10 cellular contexts compared by ENCODE assay signal in genomic region chr2:209380278-209380677, GRCh38. TPM values are rescaled to one million over a fixed set of nuclear protein-coding genes. Genes with fewer than 3 reads are reported as not detected.
DNase-seq lines count a peak whose midpoint lies in the region; ATAC-seq and TF ChIP-seq lines count a peak whose summit lies in the region.
"Had no signal": no experiment of that assay in that cellular context is flagged by ENCODE, and none has a peak within 500 bp of the region (broad histone marks: within the 10 kb centered on the region; RNA-seq: fewer than 3 reads in every experiment).

No MANE protein-coding gene starts in this region.

- no peaks in the 10 kb centered on the region for H3K9me3 ChIP-seq in SK-N-SH

- CTCF ChIA-PET in SK-N-SH (lab: Yijun Ruan, JAX) (interaction anchor here (1.0 to 1.2 kb wide), 2 partner anchors 44 to 45 kb away, joined by 3 to 4 read pairs; partner anchors contain the start of gene MAP2), MCF 10A (lab: Yijun Ruan, JAX) (interaction anchor here (0.5 to 1.7 kb wide), 7 partner anchors 11 to 175 kb away, joined by 3 to 5 read pairs (median 3); no protein-coding TSS in a partner anchor)

- H3K9ac ChIP-seq in SK-N-SH = no peak overlapping the region

- no peaks in the 10 kb centered on the region for H3F3A ChIP-seq in SK-N-SH (replicated peaks; ENCODE audit: insufficient read depth)

- POLR2A ChIA-PET in SK-N-SH (lab: Yijun Ruan, JAX) = no interaction called here
- POLR2A ChIA-PET in MCF 10A (lab: Yijun Ruan, JAX) = interaction anchor here (1.0 kb wide), 1 partner anchor 10 kb away, joined by 3 read pairs; no protein-coding TSS in a partner anchor

- DNase-seq in NCI-H1436 (lab: John Stamatoyannopoulos, UW) (peak; percentile 37), iPS-NIHi11 (ENCODE audit: low spot score) (peak; percentile 23), osteocyte (ENCODE audit: extremely low spot score, unreplicated experiment) (no peak), SK-N-SH (no peak), MCF 10A (ENCODE audit: unreplicated experiment) (no peak)
- no peak for DNase-seq in T-helper 2 cell treated with Interferon-gamma antibody and Interleukin-4, amounts not matched to agents 5 μg/mL and 100 μg/mL, for 36 hours (ENCODE audit: low spot score)
- DNase-seq: stimulated activated CD8-positive, alpha-beta memory T cell treated with anti-CD3 and anti-CD28 coated beads, Interleukin-4, amount 100 ng/mL, for 48 hours; T-helper 17 cell had no signal

- peak; percentile 89 for ATAC-seq in GM19025 (IDR thresholded peaks at IDR 0.05; ENCODE audit: low read depth, unreplicated experiment)
- peak; percentile 100 for ATAC-seq in HG02852 (IDR thresholded peaks at IDR 0.05; ENCODE audit: unreplicated experiment)
- ATAC-seq: T-helper 17 cell had no signal

- H3K27me3 Mint-ChIP-seq in T-helper 2 cell treated with Interferon-gamma antibody and Interleukin-4, amounts not matched to agents 5 μg/mL and 100 μg/mL, for 36 hours (ENCODE audit: low read depth) = no peaks in the 10 kb centered on the region
- peaks cover 3% of the 10 kb centered on the region for H3K27me3 Mint-ChIP-seq in osteocyte (ENCODE audit: unreplicated experiment)
- no peaks in the 10 kb centered on the region for H3K27me3 Mint-ChIP-seq in MCF 10A (ENCODE audit: insufficient read depth, unreplicated experiment)
- H3K27me3 Mint-ChIP-seq: T-helper 17 cell had no signal

- no peaks in the 10 kb centered on the region for H3K79me2 ChIP-seq in SK-N-SH (ENCODE audit: insufficient read depth)

- no peaks in the 10 kb centered on the region for H3K36me3 Mint-ChIP-seq in T-helper 2 cell treated with Interferon-gamma antibody and Interleukin-4, amounts not matched to agents 5 μg/mL and 100 μg/mL, for 36 hours (ENCODE audit: low read depth)
- no peaks in the 10 kb centered on the region for H3K36me3 Mint-ChIP-seq in osteocyte (ENCODE audit: unreplicated experiment)
- no peaks in the 10 kb centered on the region for H3K36me3 Mint-ChIP-seq in MCF 10A (ENCODE audit: insufficient read depth, unreplicated experiment)

- no peak overlapping the region for H3K4me2 ChIP-seq in SK-N-SH

- no peaks in the 10 kb centered on the region for H3K36me3 ChIP-seq in SK-N-SH (replicated peaks in 1 of 2; ENCODE audit: control insufficient read depth in 1 of 2, insufficient read depth in 2 of 2, low read length in 1 of 2)

- peaks cover 0 to 3% of the 10 kb centered on the region in 2 experiments; a peak in 1 of 4 replicates for H3K4me1 ChIP-seq in SK-N-SH (ENCODE audit: control insufficient read depth in 1 of 2, insufficient read depth in 2 of 2, low read depth in 1 of 2, low read length in 1 of 2)

- no peaks in the 10 kb centered on the region for H3K27me3 ChIP-seq in SK-N-SH (ENCODE audit: insufficient read depth)

- H3K27ac ChIP-seq in SK-N-SH (ENCODE audit: low read depth in 2 of 2, low read length in 1 of 2) = no peak overlapping the region

- H2AFZ ChIP-seq in SK-N-SH (ENCODE audit: low read depth) = no peak overlapping the region

- BruUV-seq in MCF 10A (replicated peaks; lab: Mats Ljungman, UMichigan) = no TSS peak

- TF ChIP-seq CTCF in osteocyte (IDR thresholded peaks at IDR 0.05) (no peak), SK-N-SH (IDR thresholded peaks at IDR 0.05) (no peak), MCF 10A (IDR thresholded peaks at IDR 0.05; ENCODE audit: unreplicated experiment) (no peak)

- H4K20me1 ChIP-seq in SK-N-SH (ENCODE audit: insufficient read depth) = no peaks in the 10 kb centered on the region

- intact Hi-C loops in MCF 10A (cut with micrococcal nuclease) = loop anchor here (5.0 kb wide), 1 partner anchor 42 kb away; the partner anchor contains the start of gene MAP2

- TF ChIP-seq RAD21 in SK-N-SH (IDR thresholded peaks at IDR 0.05; ENCODE audit: low read length) = no peak

- H3K4me3 Mint-ChIP-seq in T-helper 2 cell treated with Interferon-gamma antibody and Interleukin-4, amounts not matched to agents 5 μg/mL and 100 μg/mL, for 36 hours = no peak overlapping the region
- H3K4me3 Mint-ChIP-seq in osteocyte (ENCODE audit: unreplicated experiment) (no peak overlapping the region), MCF 10A (ENCODE audit: unreplicated experiment) (no peak overlapping the region)
- H3K4me3 Mint-ChIP-seq: T-helper 17 cell had no signal

- H3K4me3 ChIP-seq in SK-N-SH (ENCODE audit: low read depth in 2 of 2, low read length in 1 of 2) = no peak overlapping the region

- no peak for TF ChIP-seq EP300 in SK-N-SH (IDR thresholded peaks at IDR 0.05; ENCODE audit: borderline replicate concordance in 1 of 2, low read depth in 1 of 2, low read length in 1 of 2)

- H3K27ac Mint-ChIP-seq in T-helper 2 cell treated with Interferon-gamma antibody and Interleukin-4, amounts not matched to agents 5 μg/mL and 100 μg/mL, for 36 hours = no peak overlapping the region
- no peak overlapping the region for H3K27ac Mint-ChIP-seq in osteocyte (ENCODE audit: unreplicated experiment)
- H3K27ac Mint-ChIP-seq in MCF 10A (ENCODE audit: low read depth, unreplicated experiment) = no peak overlapping the region
- H3K27ac Mint-ChIP-seq: T-helper 17 cell had no signal

- peaks cover 10% of the 10 kb centered on the region for H3K9me3 Mint-ChIP-seq in T-helper 2 cell treated with Interferon-gamma antibody and Interleukin-4, amounts not matched to agents 5 μg/mL and 100 μg/mL, for 36 hours
- peaks cover 10% of the 10 kb centered on the region for H3K9me3 Mint-ChIP-seq in osteocyte (ENCODE audit: unreplicated experiment)
- H3K9me3 Mint-ChIP-seq in MCF 10A (ENCODE audit: unreplicated experiment) = peaks cover 13% of the 10 kb centered on the region

- no peaks in the 10 kb centered on the region for H3K4me1 Mint-ChIP-seq in T-helper 2 cell treated with Interferon-gamma antibody and Interleukin-4, amounts not matched to agents 5 μg/mL and 100 μg/mL, for 36 hours (ENCODE audit: low read depth)
- H3K4me1 Mint-ChIP-seq in osteocyte (ENCODE audit: unreplicated experiment) (no peaks in the 10 kb centered on the region), MCF 10A (ENCODE audit: insufficient read depth, unreplicated experiment) (peaks cover 10% of the 10 kb centered on the region)
- H3K4me1 Mint-ChIP-seq: T-helper 17 cell had no signal

- H3K9me2 ChIP-seq in SK-N-SH = no peaks in the 10 kb centered on the region

- WGBS in SK-N-SH (ENCODE audit: low lambda C conversion rate) = 25% methylated on average over 2 of the region's 2 CpGs

TF ChIP-seq in SK-N-SH, 30 proteins besides CTCF, POLR2A, EP300 and RAD21 (continues in another document):
- TF ChIP-seq, protein P1, sequence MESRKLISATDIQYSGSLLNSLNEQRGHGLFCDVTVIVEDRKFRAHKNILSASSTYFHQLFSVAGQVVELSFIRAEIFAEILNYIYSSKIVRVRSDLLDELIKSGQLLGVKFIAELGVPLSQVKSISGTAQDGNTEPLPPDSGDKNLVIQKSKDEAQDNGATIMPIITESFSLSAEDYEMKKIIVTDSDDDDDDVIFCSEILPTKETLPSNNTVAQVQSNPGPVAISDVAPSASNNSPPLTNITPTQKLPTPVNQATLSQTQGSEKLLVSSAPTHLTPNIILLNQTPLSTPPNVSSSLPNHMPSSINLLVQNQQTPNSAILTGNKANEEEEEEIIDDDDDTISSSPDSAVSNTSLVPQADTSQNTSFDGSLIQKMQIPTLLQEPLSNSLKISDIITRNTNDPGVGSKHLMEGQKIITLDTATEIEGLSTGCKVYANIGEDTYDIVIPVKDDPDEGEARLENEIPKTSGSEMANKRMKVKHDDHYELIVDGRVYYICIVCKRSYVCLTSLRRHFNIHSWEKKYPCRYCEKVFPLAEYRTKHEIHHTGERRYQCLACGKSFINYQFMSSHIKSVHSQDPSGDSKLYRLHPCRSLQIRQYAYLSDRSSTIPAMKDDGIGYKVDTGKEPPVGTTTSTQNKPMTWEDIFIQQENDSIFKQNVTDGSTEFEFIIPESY (IDR thresholded peaks at IDR 0.05; ENCODE audit: borderline replicate concordance, low read depth) = no peak
- TF ChIP-seq IRF3 (IDR thresholded peaks at IDR 0.05; ENCODE audit: low read depth, low read length) = no peak
- TF ChIP-seq RXRA (IDR thresholded peaks at IDR 0.05; ENCODE audit: borderline replicate concordance, low read depth) = no peak
- TF ChIP-seq PBX3 (IDR thresholded peaks at IDR 0.05) = no peak
- no peak for TF ChIP-seq USF2 (IDR thresholded peaks at IDR 0.05; ENCODE audit: borderline replicate concordance, low read depth, low read length)
- no peak for TF ChIP-seq RCOR1 (IDR thresholded peaks at IDR 0.05; ENCODE audit: low read length)

RNA-seq across cellular contexts. Expression of gene MAP2, which starts 43.6 kb away (rescaled TPM):
- total RNA-seq in osteocyte (7.2 and 8.2 TPM in 2 replicates), MCF 10A (2022) (16.2 and 40.2 TPM in 2 replicates)
- polyA plus RNA-seq in SK-N-SH (2012; rRNA removed) = 7.8 and 11.1 TPM in 2 replicates
- 10.0 and 10.6 TPM in 2 replicates for polyA plus RNA-seq in SK-N-SH (2012; cell fraction: cytosol; rRNA removed)
- 9.4 and 21.8 TPM in 2 replicates for polyA plus RNA-seq in SK-N-SH (2012; cell fraction: nucleus; rRNA removed)

Comparison
In these comparisons a context has a peak if more than half of its experiments do, and no peak if none do; other contexts are left out.
1. DNase-seq: peak in NCI-H1436 (single experiment) and iPS-NIHi11 (single experiment); none in T-helper 2 cell treated with Interferon-gamma antibody and Interleukin-4, amounts not matched to agents 5 μg/mL and 100 μg/mL, for 36 hours (single experiment), osteocyte (single experiment), SK-N-SH (single experiment) and MCF 10A (single experiment).